9 cellular contexts compared by ENCODE assay signal in the genomic region with DNA sequence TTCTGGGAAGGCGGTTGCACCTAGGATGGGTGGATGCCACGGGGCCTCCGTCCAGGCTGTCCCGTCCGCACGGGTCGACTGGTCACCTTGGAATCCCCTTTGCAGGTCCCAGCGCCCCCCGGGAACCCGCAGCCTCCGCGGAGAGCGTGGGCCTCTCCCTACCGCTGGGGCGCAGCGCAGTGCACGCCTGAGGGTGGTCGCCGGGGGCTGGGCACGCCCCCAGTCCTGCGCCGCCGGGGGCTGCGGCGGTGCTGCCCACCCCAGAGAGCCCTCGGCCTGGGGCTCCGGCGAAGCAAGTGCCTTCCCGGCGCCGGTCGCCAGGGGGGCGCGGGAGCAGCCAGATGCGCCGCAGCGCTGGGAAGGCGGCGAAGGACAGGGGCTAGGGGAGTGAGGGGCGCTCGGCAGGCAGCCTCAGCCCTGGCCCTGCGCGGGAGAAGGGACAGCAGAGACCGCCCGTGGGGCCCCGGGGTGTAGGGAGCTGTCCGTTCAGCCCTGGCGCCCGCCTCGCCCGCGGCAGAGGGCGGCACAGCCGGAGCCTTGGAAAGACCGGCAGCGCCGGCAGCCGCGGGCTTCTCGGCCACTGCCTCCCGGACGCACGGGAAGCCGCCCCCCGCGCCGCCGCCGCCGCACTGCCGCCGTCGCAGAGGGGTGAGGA. TPM values are rescaled to one million over a fixed set of nuclear protein-coding genes. Genes with fewer than 3 reads are reported as not detected.
DNase-seq lines count a peak whose midpoint lies in the region; ATAC-seq and TF ChIP-seq lines count a peak whose summit lies in the region.
"Had no signal": no experiment of that assay in that cellular context is flagged by ENCODE, and none has a peak within 500 bp of the region (broad histone marks: within the 10 kb centered on the region; RNA-seq: fewer than 3 reads in every experiment).

No MANE protein-coding gene starts in this region.

- intact Hi-C loops in ascending aorta (cut with DNase I) = no loop called here

- H3K4me3 ChIP-seq in ascending aorta = peak overlapping the region; percentile 34 to 62

- peak; percentile 78 for DNase-seq in COLO668 (lab: John Stamatoyannopoulos, UW; ENCODE audit: unreplicated experiment)
- DNase-seq in HuH-7 (ENCODE audit: low spot score) = peak; percentile 79
- no peak for DNase-seq in ascending aorta (ENCODE audit: low spot score in 2 of 2)
- peak; percentile 83 for DNase-seq in iPS-NIHi7 (ENCODE audit: extremely low spot score)
- DNase-seq in GOT3 (lab: John Stamatoyannopoulos, UW) = no peak

- ATAC-seq in HG03469 (IDR thresholded peaks at IDR 0.05; ENCODE audit: unreplicated experiment) (no peak), HG03095 (IDR thresholded peaks at IDR 0.05; ENCODE audit: unreplicated experiment) (no peak)

- TF ChIP-seq CTCF in ascending aorta (IDR thresholded peaks at IDR 0.05) = peak in 1 of 3 experiments; percentile 26

- peaks cover 2 to 13% of the 10 kb centered on the region in 2 donors for H3K4me1 ChIP-seq in ascending aorta

- no peaks in the 10 kb centered on the region for H3K36me3 ChIP-seq in ascending aorta

- H3K27me3 ChIP-seq in ascending aorta = peaks cover 18% of the 10 kb centered on the region

- H3K27ac ChIP-seq in ascending aorta (no peak overlapping the region), temporal lobe (ENCODE audit: low read depth, low read length) (peak overlapping the region; percentile 30)
- H3K27ac ChIP-seq: epithelial cell of prostate had no signal

- H3K9me3 ChIP-seq in ascending aorta = no peaks in the 10 kb centered on the region

RNA-seq across cellular contexts. Expression of a gene that starts 0.5 kb away (rescaled TPM):
- total RNA-seq in ascending aorta (not detected), temporal lobe (9.8 TPM)

RNA-seq across cellular contexts. Expression of a gene that starts 40.5 kb away (rescaled TPM):
- 0.11 TPM for total RNA-seq in ascending aorta
- 11.1 TPM for total RNA-seq in temporal lobe

RNA-seq across cellular contexts. Expression of a gene that starts 43.0 kb away (rescaled TPM):
- total RNA-seq in ascending aorta (5.0 TPM), temporal lobe (34.9 TPM)

Comparison
In these comparisons a context has a peak if more than half of its experiments do, and no peak if none do; other contexts are left out.
1. DNase-seq: peak in COLO668 (single experiment), HuH-7 (single experiment) and iPS-NIHi7 (single experiment); none in ascending aorta (0 of 2) and GOT3 (single experiment).
2. RNA of a gene that starts 0.5 kb away (total RNA-seq): 9.8 TPM in temporal lobe (single experiment); not detected in ascending aorta (single experiment); every median in the first group is over 10 times any median in the second.
3. RNA of a gene that starts 40.5 kb away (total RNA-seq): 11.1 TPM in temporal lobe (single experiment); 0.11 TPM in ascending aorta (single experiment); every median in the first group is over 10 times any median in the second.